In genomic region chr1:63971557-63971956, GRCh38 we compare ENCODE assay signal across 22 cellular contexts.
DNase-seq lines count a peak whose midpoint lies in the region; ATAC-seq and TF ChIP-seq lines count a peak whose summit lies in the region.
"Had no signal": no experiment of that assay in that cellular context is flagged by ENCODE, and none has a peak within 500 bp of the region (broad histone marks: within the 10 kb centered on the region; RNA-seq: fewer than 3 reads in every experiment).

No MANE protein-coding gene starts in this region.

- ATAC-seq in GM21825 (IDR thresholded peaks at IDR 0.05; ENCODE audit: unreplicated experiment) (no peak), upper lobe of right lung (no peak), GM18519 (IDR thresholded peaks at IDR 0.05; ENCODE audit: low FRiP score, unreplicated experiment) (no peak)
- ATAC-seq: Panc1 had no signal

- H3K4me1 ChIP-seq in ascending aorta (peaks cover 3 to 50% of the 10 kb centered on the region in 2 donors), mesenchymal stem cell (ENCODE audit: control insufficient read depth, insufficient read depth, low read depth, low read length) (peaks cover 11% of the 10 kb centered on the region), tibial artery (peaks cover 0 to 78% (median 34%) of the 10 kb centered on the region in 4 donors), upper lobe of right lung (no peaks in the 10 kb centered on the region)
- H3K4me1 ChIP-seq: BLaER1 had no signal

- H3K4ac ChIP-seq in mesenchymal stem cell (ENCODE audit: low read depth in 1 of 2, low read length in 2 of 2): no peak overlapping the region

- H3K27me3 ChIP-seq in ascending aorta: no peaks in the 10 kb centered on the region
- no peaks in the 10 kb centered on the region for H3K27me3 ChIP-seq in mesenchymal stem cell (ENCODE audit: control insufficient read depth in 1 of 2, insufficient read depth in 1 of 2, low read length in 2 of 2)
- no peaks in the 10 kb centered on the region for H3K27me3 ChIP-seq in tibial artery
- no peaks in the 10 kb centered on the region for H3K27me3 ChIP-seq in upper lobe of right lung
- H3K27me3 ChIP-seq: BLaER1 had no signal

- no peak overlapping the region for H2BK12ac ChIP-seq in mesenchymal stem cell (ENCODE audit: low read length in 2 of 2)

- H2AK5ac ChIP-seq in mesenchymal stem cell (ENCODE audit: low read length, severe bottlenecking): no peak overlapping the region

- H2BK5ac ChIP-seq in mesenchymal stem cell (ENCODE audit: low read depth, low read length, poor library complexity, severe bottlenecking): no peak overlapping the region

- no peak overlapping the region for H3K18ac ChIP-seq in mesenchymal stem cell (ENCODE audit: low read depth in 1 of 2, low read length in 2 of 2)

- H2AFZ ChIP-seq in mesenchymal stem cell (ENCODE audit: low read depth, low read length): no peak overlapping the region

- peak overlapping the region; percentile 9 for H4K8ac ChIP-seq in mesenchymal stem cell (ENCODE audit: low read length)

- 90% methylated on average over 3 of the region's 3 CpGs for WGBS in mesenchymal stem cell

- H3K9ac ChIP-seq in mesenchymal stem cell (ENCODE audit: low read length): no peak overlapping the region
- H3K9ac ChIP-seq: BLaER1 had no signal

- H3K14ac ChIP-seq in mesenchymal stem cell (ENCODE audit: low read length in 2 of 2): no peak overlapping the region

- H4K91ac ChIP-seq in mesenchymal stem cell (ENCODE audit: low read length): peak overlapping the region; percentile 66

- H3K4me3 ChIP-seq in ascending aorta (no peak overlapping the region), mesenchymal stem cell (ENCODE audit: insufficient read depth in 1 of 2, low read depth in 1 of 2, low read length in 2 of 2) (no peak overlapping the region), tibial artery (no peak overlapping the region), upper lobe of right lung (no peak overlapping the region)
- H3K4me3 ChIP-seq: BLaER1 had no signal

- DNase-seq in LoVo (ENCODE audit: low spot score) (peak; percentile 4), ascending aorta (ENCODE audit: low spot score in 2 of 2) (no peak), mesenchymal stem cell (no peak), tibial artery (no peak), upper lobe of right lung (no peak)
- DNase-seq: Calu3; CD4-positive, alpha-beta T cell; DMS153; H9; HFFc6; NCI-H1092; NCI-H1436; NCI-H187 treated with DMSO at 0.1 percent for 48 hours; NCI-H2107; NCI-H345; NCI-H524 treated with DMSO at 0.1 percent for 48 hours; NCI-H82; SIG-M5 had no signal

- H3K36me3 ChIP-seq in ascending aorta (no peaks in the 10 kb centered on the region), mesenchymal stem cell (ENCODE audit: control insufficient read depth in 1 of 2, insufficient read depth in 2 of 2, low read depth in 1 of 2, low read length in 2 of 2) (no peaks in the 10 kb centered on the region), tibial artery (no peaks in the 10 kb centered on the region), upper lobe of right lung (no peaks in the 10 kb centered on the region)
- H3K36me3 ChIP-seq: BLaER1 had no signal

- no peak overlapping the region for H3K23ac ChIP-seq in mesenchymal stem cell (ENCODE audit: low read length in 2 of 2)

- H3K27ac ChIP-seq in ascending aorta: peak overlapping the region; percentile 73 to 74
- H3K27ac ChIP-seq in mesenchymal stem cell (ENCODE audit: low read length, poor library complexity, severe bottlenecking): no peak overlapping the region
- H3K27ac ChIP-seq in tibial artery: peak overlapping the region; percentile 61 to 67
- no peak overlapping the region for H3K27ac ChIP-seq in upper lobe of right lung
- H3K27ac ChIP-seq: BLaER1 had no signal

- H3K9me3 ChIP-seq in ascending aorta (no peaks in the 10 kb centered on the region), mesenchymal stem cell (ENCODE audit: control insufficient read depth, low read length) (no peaks in the 10 kb centered on the region), tibial artery (no peaks in the 10 kb centered on the region), upper lobe of right lung (no peaks in the 10 kb centered on the region)
- H3K9me3 ChIP-seq: BLaER1 had no signal

- H2BK15ac ChIP-seq in mesenchymal stem cell (ENCODE audit: low read depth, poor library complexity, severe bottlenecking): no peak overlapping the region

- no peak for TF ChIP-seq CTCF in ascending aorta (IDR thresholded peaks at IDR 0.05)
- no peak for TF ChIP-seq CTCF in tibial artery (IDR thresholded peaks at IDR 0.05)
- TF ChIP-seq CTCF in upper lobe of right lung (IDR thresholded peaks at IDR 0.05): no peak

- H2BK120ac ChIP-seq in mesenchymal stem cell (ENCODE audit: low read depth, low read length): no peak overlapping the region

- intact Hi-C loops in ascending aorta (cut with DNase I) (no loop called here), tibial artery (cut with DNase I; ENCODE audit: low total_unique reads) (no loop called here), upper lobe of right lung (cut with DNase I) (no loop called here)

- H3K4me2 ChIP-seq in mesenchymal stem cell (ENCODE audit: low read length, poor library complexity, severe bottlenecking): no peak overlapping the region
- H3K4me2 ChIP-seq: BLaER1 had no signal

- H3K79me1 ChIP-seq in mesenchymal stem cell (replicated peaks; ENCODE audit: low read length, poor library complexity, severe bottlenecking): peaks cover 10% of the 10 kb centered on the region

Comparison
In these comparisons a context has a peak if more than half of its experiments do, and no peak if none do; other contexts are left out.
1. H3K27ac ChIP-seq: peak in ascending aorta (2 of 2) and tibial artery (2 of 2); none in mesenchymal stem cell (single experiment) and upper lobe of right lung (single experiment).